1 cellular context compared by ENCODE assay signal in genomic region chr3:187456268-187456667, GRCh38.
TF ChIP-seq lines count a peak whose summit lies in the region.

No MANE protein-coding gene starts in this region.

TF ChIP-seq in SK-N-SH treated with all-trans-retinoic acid at 6 μM for 48 hours, 23 proteins besides CTCF, POLR2A, EP300 and RAD21 (continued from another document):
- TF ChIP-seq TSHZ2 (CRISPR knock-in tag; IDR thresholded peaks at IDR 0.05): no peak
- TF ChIP-seq ARNTL (CRISPR knock-in tag; IDR thresholded peaks at IDR 0.05; ENCODE audit: borderline replicate concordance, low read depth): no peak
- TF ChIP-seq, protein P1, sequence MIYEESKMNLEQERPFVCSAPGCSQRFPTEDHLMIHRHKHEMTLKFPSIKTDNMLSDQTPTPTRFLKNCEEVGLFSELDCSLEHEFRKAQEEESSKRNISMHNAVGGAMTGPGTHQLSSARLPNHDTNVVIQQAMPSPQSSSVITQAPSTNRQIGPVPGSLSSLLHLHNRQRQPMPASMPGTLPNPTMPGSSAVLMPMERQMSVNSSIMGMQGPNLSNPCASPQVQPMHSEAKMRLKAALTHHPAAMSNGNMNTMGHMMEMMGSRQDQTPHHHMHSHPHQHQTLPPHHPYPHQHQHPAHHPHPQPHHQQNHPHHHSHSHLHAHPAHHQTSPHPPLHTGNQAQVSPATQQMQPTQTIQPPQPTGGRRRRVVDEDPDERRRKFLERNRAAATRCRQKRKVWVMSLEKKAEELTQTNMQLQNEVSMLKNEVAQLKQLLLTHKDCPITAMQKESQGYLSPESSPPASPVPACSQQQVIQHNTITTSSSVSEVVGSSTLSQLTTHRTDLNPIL (CRISPR knock-in tag; IDR thresholded peaks at IDR 0.05; ENCODE audit: low read depth): no peak
- no peak for TF ChIP-seq BACH2 (CRISPR knock-in tag; IDR thresholded peaks at IDR 0.05; ENCODE audit: borderline replicate concordance)
TF ChIP-seq in SK-N-SH treated with all-trans-retinoic acid at 6 μM for 48 hours: peak in this region for 0.
